ENCODE assay signal across 21 cellular contexts in the genomic region with DNA sequence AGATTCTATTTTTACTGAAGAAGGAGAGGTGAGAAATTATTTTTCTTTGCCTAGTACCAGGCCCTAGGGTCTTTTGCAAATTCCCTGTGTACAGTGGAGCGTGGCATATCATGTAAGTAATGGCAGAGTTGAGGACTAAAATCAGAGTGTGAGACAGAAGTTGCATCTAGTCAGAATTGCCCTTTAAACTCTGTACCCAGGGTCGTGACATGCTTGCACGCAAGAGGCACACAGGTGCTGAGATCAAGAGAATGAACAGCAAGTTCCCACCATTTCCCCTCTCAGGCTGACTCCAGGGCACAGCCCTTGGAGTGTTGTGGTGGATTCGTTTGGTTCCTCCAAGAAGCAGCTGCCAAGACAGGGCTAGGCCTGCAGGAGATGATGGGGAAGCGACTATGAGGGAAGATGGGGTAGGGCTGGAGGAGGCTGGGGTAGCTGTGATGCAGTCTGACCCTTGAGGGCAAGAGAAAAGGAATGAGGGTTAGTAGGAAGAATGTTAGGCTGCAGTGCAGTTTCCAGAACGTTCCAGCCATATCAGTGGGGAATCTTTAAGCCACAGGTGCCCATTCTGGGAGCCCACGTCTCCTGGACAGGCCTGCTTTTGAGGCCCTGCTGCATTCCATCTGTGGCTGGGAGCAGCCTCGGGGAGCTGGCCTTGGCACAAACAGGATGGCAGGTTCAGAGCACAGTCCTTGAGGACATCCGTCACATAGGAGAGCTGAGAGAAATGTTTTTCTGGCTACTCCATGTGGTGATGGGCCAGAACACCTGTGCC. TPM values are rescaled to one million over a fixed set of nuclear protein-coding genes. Genes with fewer than 3 reads are reported as not detected.
DNase-seq lines count a peak whose midpoint lies in the region; ATAC-seq and TF ChIP-seq lines count a peak whose summit lies in the region.
"Had no signal": no experiment of that assay in that cellular context is flagged by ENCODE, and none has a peak within 500 bp of the region (broad histone marks: within the 10 kb centered on the region; RNA-seq: fewer than 3 reads in every experiment).

No MANE protein-coding gene starts in this region.

- intact Hi-C loops in sigmoid colon (cut with DNase I): no loop called here

- peak overlapping the region; percentile 70 for H3K27ac Mint-ChIP-seq in activated T-cell treated with anti-CD3 and anti-CD28 coated beads, Interleukin-2, amount 50 U/mL, for 24 hours

- DNase-seq in activated T-cell treated with anti-CD3 and anti-CD28 coated beads, Interleukin-2, amount 50 U/mL, for 24 hours: no peak
- DNase-seq in activated T-cell treated with anti-CD3 and anti-CD28 coated beads, Interleukin-2, amount 50 U/mL, for 4 hours: no peak
- peak in 2 of 3 donors; percentile 7 to 28 for DNase-seq in Peyer's patch
- peak; percentile 35 for DNase-seq in coronary artery (ENCODE audit: low spot score)
- peak; percentile 39 for DNase-seq in sigmoid colon
- no peak for DNase-seq in superior temporal gyrus (ENCODE audit: extremely low spot score)
- DNase-seq in NCI-H1930 (lab: John Stamatoyannopoulos, UW): no peak
- DNase-seq: activated CD4-positive, alpha-beta T cell treated with anti-CD3 and anti-CD28 coated beads, Interleukin-2, amount 50 U/mL, for 1 hour; GM23248; naive thymus-derived CD4-positive, alpha-beta T cell; NCI-H1417; NCI-H748 treated with DMSO at 0.1 percent for 48 hours; right cardiac atrium; SW 1271 had no signal

- TF ChIP-seq EP300 in sigmoid colon (IDR thresholded peaks at IDR 0.05): no peak

- H3K27ac ChIP-seq in Peyer's patch: no peak overlapping the region
- no peak overlapping the region for H3K27ac ChIP-seq in coronary artery
- no peak overlapping the region for H3K27ac ChIP-seq in sigmoid colon
- H3K27ac ChIP-seq: BLaER1 treated with 17β-estradiol and CSF1 and Interleukin-3, amounts not matched to agents 10 nM and 100 nM; GM23248; ovary; thoracic aorta had no signal

- H3K4me3 ChIP-seq in Peyer's patch: no peak overlapping the region
- no peak overlapping the region for H3K4me3 ChIP-seq in coronary artery
- H3K4me3 ChIP-seq in sigmoid colon: no peak overlapping the region
- H3K4me3 ChIP-seq: BLaER1 treated with 17β-estradiol and CSF1 and Interleukin-3, amounts not matched to agents 10 nM and 100 nM; GM23248; ovary; thoracic aorta had no signal

- no peaks in the 10 kb centered on the region for H3K9me3 ChIP-seq in Peyer's patch
- H3K9me3 ChIP-seq in sigmoid colon: no peaks in the 10 kb centered on the region
- H3K9me3 ChIP-seq: BLaER1 treated with 17β-estradiol and CSF1 and Interleukin-3, amounts not matched to agents 10 nM and 100 nM; ovary; thoracic aorta had no signal

- H3K27me3 Mint-ChIP-seq in activated T-cell treated with anti-CD3 and anti-CD28 coated beads, Interleukin-2, amount 50 U/mL, for 24 hours: no peaks in the 10 kb centered on the region
- no peaks in the 10 kb centered on the region for H3K27me3 Mint-ChIP-seq in activated T-cell treated with anti-CD3 and anti-CD28 coated beads, Interleukin-2, amount 50 U/mL, for 4 hours (ENCODE audit: low read depth)
- H3K27me3 Mint-ChIP-seq: naive thymus-derived CD4-positive, alpha-beta T cell had no signal

- H3K4me1 ChIP-seq in Peyer's patch (peaks cover 0 to 21% (median 2%) of the 10 kb centered on the region in 4 donors), sigmoid colon (peaks cover 0 to 26% (median 16%) of the 10 kb centered on the region in 4 donors)

- no peaks in the 10 kb centered on the region for H3K9me3 Mint-ChIP-seq in activated T-cell treated with anti-CD3 and anti-CD28 coated beads, Interleukin-2, amount 50 U/mL, for 24 hours
- H3K9me3 Mint-ChIP-seq in activated T-cell treated with anti-CD3 and anti-CD28 coated beads, Interleukin-2, amount 50 U/mL, for 4 hours: no peaks in the 10 kb centered on the region

- TF ChIP-seq POLR2A in Peyer's patch (IDR thresholded peaks at IDR 0.05) (no peak), sigmoid colon (IDR thresholded peaks at IDR 0.05) (no peak)

- TF ChIP-seq CTCF in Peyer's patch (IDR thresholded peaks at IDR 0.05) (no peak), coronary artery (IDR thresholded peaks at IDR 0.05) (no peak), sigmoid colon (IDR thresholded peaks at IDR 0.05) (no peak)

- H3K27me3 ChIP-seq in Peyer's patch: no peaks in the 10 kb centered on the region
- H3K27me3 ChIP-seq in sigmoid colon: no peaks in the 10 kb centered on the region
- H3K27me3 ChIP-seq: BLaER1 treated with 17β-estradiol and CSF1 and Interleukin-3, amounts not matched to agents 10 nM and 100 nM; ovary had no signal

- peaks cover 92% of the 10 kb centered on the region for H3K36me3 Mint-ChIP-seq in activated T-cell treated with anti-CD3 and anti-CD28 coated beads, Interleukin-2, amount 50 U/mL, for 24 hours (ENCODE audit: low read depth)
- peaks cover 47% of the 10 kb centered on the region for H3K36me3 Mint-ChIP-seq in activated T-cell treated with anti-CD3 and anti-CD28 coated beads, Interleukin-2, amount 50 U/mL, for 4 hours (ENCODE audit: insufficient read depth)

- H3K4me3 Mint-ChIP-seq in activated T-cell treated with anti-CD3 and anti-CD28 coated beads, Interleukin-2, amount 50 U/mL, for 24 hours: no peak overlapping the region
- H3K4me3 Mint-ChIP-seq in activated T-cell treated with anti-CD3 and anti-CD28 coated beads, Interleukin-2, amount 50 U/mL, for 4 hours: no peak overlapping the region
- H3K4me3 Mint-ChIP-seq: naive thymus-derived CD4-positive, alpha-beta T cell had no signal

- H3K4me1 Mint-ChIP-seq in activated T-cell treated with anti-CD3 and anti-CD28 coated beads, Interleukin-2, amount 50 U/mL, for 24 hours (ENCODE audit: low read depth): peaks cover 43% of the 10 kb centered on the region
- H3K4me1 Mint-ChIP-seq in activated T-cell treated with anti-CD3 and anti-CD28 coated beads, Interleukin-2, amount 50 U/mL, for 4 hours (ENCODE audit: low read depth): peaks cover 31% of the 10 kb centered on the region

- peaks cover 0 to 66% (median 0%) of the 10 kb centered on the region in 3 donors for H3K36me3 ChIP-seq in Peyer's patch
- H3K36me3 ChIP-seq in sigmoid colon: peaks cover 36 to 72% (median 59%) of the 10 kb centered on the region in 4 donors
- H3K36me3 ChIP-seq: ovary had no signal

- ATAC-seq in activated T-cell treated with anti-CD3 and anti-CD28 coated beads, Interleukin-2, amount 50 U/mL, for 4 hours: no peak
- no peak for ATAC-seq in GM21737 (IDR thresholded peaks at IDR 0.05; ENCODE audit: unreplicated experiment)
- ATAC-seq: esophagus mucosa; naive thymus-derived CD4-positive, alpha-beta T cell had no signal

- WGBS in sigmoid colon, 2 donors: 93% methylated on average over 9 of the region's 9 CpGs

RNA-seq across cellular contexts. Expression of a gene that starts 6.9 kb away (rescaled TPM):
- total RNA-seq in activated T-cell treated with anti-CD3 and anti-CD28 coated beads, Interleukin-2, amount 50 U/mL, for 4 hours: 100 to 1,000 TPM; 119 to 146 (median 128) TPM
- total RNA-seq in Peyer's patch: 10 to 100 TPM; 39.6 to 98.2 (median 65.1) TPM
- 10 to 100 TPM; 36.3 to 53.2 (median 43.7) TPM for total RNA-seq in sigmoid colon
- 10 to 100 TPM; 22.7 to 43.6 (median 27.6) TPM for polyA plus RNA-seq in sigmoid colon

RNA-seq across cellular contexts. Expression of a gene that starts 19.1 kb away (rescaled TPM):
- 10 to 100 TPM; 18.7 to 27.9 (median 20.0) TPM for total RNA-seq in activated T-cell treated with anti-CD3 and anti-CD28 coated beads, Interleukin-2, amount 50 U/mL, for 4 hours
- total RNA-seq in Peyer's patch (100 to 1,000 TPM in 3 of 4 donors, 10 to 100 TPM in 1; 78.4 to 310 (median 274) TPM), sigmoid colon (100 to 1,000 TPM in 3 of 4 donors, 10 to 100 TPM in 1; 93.9 to 144 (median 119) TPM)
- 100 to 1,000 TPM; 127 to 312 (median 293) TPM for polyA plus RNA-seq in sigmoid colon

RNA-seq across cellular contexts. Expression of a gene that starts 31.3 kb away (rescaled TPM):
- total RNA-seq in activated T-cell treated with anti-CD3 and anti-CD28 coated beads, Interleukin-2, amount 50 U/mL, for 4 hours: not detected
- total RNA-seq in Peyer's patch (not detected), sigmoid colon (under 1 TPM in 2 of 4 donors, not detected in 2; 0.14 to 0.16 TPM)
- under 1 TPM in 2 of 3 donors, not detected in 1; 0.03 to 0.60 TPM for polyA plus RNA-seq in sigmoid colon
- total RNA-seq: bronchial epithelial cell, esophagus mucosa, GM23248, lung microvascular endothelial cell had no signal

RNA-seq across cellular contexts. Expression of a gene that starts 44.2 kb away (rescaled TPM):
- 10 to 100 TPM; 86.1 to 99.3 (median 95.0) TPM for total RNA-seq in activated T-cell treated with anti-CD3 and anti-CD28 coated beads, Interleukin-2, amount 50 U/mL, for 4 hours
- total RNA-seq in Peyer's patch (10 to 100 TPM; 20.6 to 34.0 (median 26.8) TPM), sigmoid colon (10 to 100 TPM; 28.5 to 57.4 (median 40.1) TPM)
- polyA plus RNA-seq in sigmoid colon: 100 to 1,000 TPM in 2 of 3 donors, 10 to 100 TPM in 1; 62.2 to 110 (median 103) TPM

RNA-seq across cellular contexts. Expression of a gene that starts 54.6 kb away (rescaled TPM):
- total RNA-seq in activated T-cell treated with anti-CD3 and anti-CD28 coated beads, Interleukin-2, amount 50 U/mL, for 4 hours: 100 to 1,000 TPM; 147 to 174 (median 160) TPM
- total RNA-seq in Peyer's patch (100 to 1,000 TPM in 2 of 4 donors, 10 to 100 TPM in 2; 44.6 to 148 (median 86.5) TPM), sigmoid colon (10 to 100 TPM; 27.4 to 43.9 (median 40.2) TPM)
- 100 to 1,000 TPM in 2 of 3 donors, 10 to 100 TPM in 1; 61.7 to 189 (median 108) TPM for polyA plus RNA-seq in sigmoid colon

Comparison
In these comparisons a context has a peak if more than half of its experiments do, and no peak if none do; other contexts are left out.
1. DNase-seq: peak in Peyer's patch (2 of 3), coronary artery (single experiment) and sigmoid colon (single experiment); none in activated T-cell treated with anti-CD3 and anti-CD28 coated beads, Interleukin-2, amount 50 U/mL, for 24 hours (single experiment), activated T-cell treated with anti-CD3 and anti-CD28 coated beads, Interleukin-2, amount 50 U/mL, for 4 hours (single experiment), superior temporal gyrus (single experiment) and NCI-H1930 (0 of 2).